Comparison of ENCODE assay signal across 8 cellular contexts in genomic region chr18:79458131-79458838, GRCh38.
DNase-seq lines count a peak whose midpoint lies in the region; ATAC-seq and TF ChIP-seq lines count a peak whose summit lies in the region.

No MANE protein-coding gene starts in this region.

- no peaks in the 10 kb centered on the region for H3K27me3 ChIP-seq in esophagus squamous epithelium

- H3K4me1 ChIP-seq in esophagus squamous epithelium, result peaks cover 10 to 32% (median 23%) of the 10 kb centered on the region in 3 donors
- H3K4me1 ChIP-seq in mucosa of descending colon (ENCODE audit: low read depth), result no peaks in the 10 kb centered on the region

- no peaks in the 10 kb centered on the region for H3K9me3 ChIP-seq in esophagus squamous epithelium
- H3K9me3 ChIP-seq in mucosa of descending colon, result no peaks in the 10 kb centered on the region

- H3K27ac ChIP-seq in esophagus squamous epithelium, result peak overlapping the region; percentile 11 to 82 (median 56)

- H3K4me3 ChIP-seq in esophagus squamous epithelium (peak overlapping the region in 1 of 4 donors; percentile 43), mucosa of descending colon (no peak overlapping the region)

- ATAC-seq in mucosa of descending colon (peak; percentile 55), HG03354 (IDR thresholded peaks at IDR 0.05; ENCODE audit: poor library complexity, severe bottlenecking, unreplicated experiment) (no peak), GM18867 (IDR thresholded peaks at IDR 0.05; ENCODE audit: unreplicated experiment) (no peak)

- 33 to 46% methylated on average over 12 to 14 of the region's 45 CpGs for WGBS in esophagus squamous epithelium, 2 donors

- TF ChIP-seq CTCF in esophagus squamous epithelium (IDR thresholded peaks at IDR 0.05) (no peak), mucosa of descending colon (IDR thresholded peaks at IDR 0.05) (no peak)

- peaks cover 0 to 49% (median 0%) of the 10 kb centered on the region in 3 donors for H3K36me3 ChIP-seq in esophagus squamous epithelium
- no peaks in the 10 kb centered on the region for H3K36me3 ChIP-seq in mucosa of descending colon (ENCODE audit: low read depth)

- intact Hi-C loops in esophagus squamous epithelium (cut with DNase I) (no loop called here), mucosa of descending colon (cut with DNase I, micrococcal nuclease) (no loop called here)

- DNase-seq in 8988T, result peak; percentile 79
- peak; percentile 57 for DNase-seq in NCI-H460 (ENCODE audit: extremely low read depth, low read depth)
- DNase-seq in esophagus squamous epithelium (lab: John Stamatoyannopoulos, UW), result no peak
- peak in 1 of 3 donors; percentile 19 for DNase-seq in mucosa of descending colon
- DNase-seq in central memory CD4-positive, alpha-beta T cell, result no peak
- DNase-seq in NCI-H774 (lab: John Stamatoyannopoulos, UW), result no peak

- TF ChIP-seq POLR2A in esophagus squamous epithelium (IDR thresholded peaks at IDR 0.05), result no peak

Comparison
In these comparisons a context has a peak if more than half of its experiments do, and no peak if none do; other contexts are left out.
1. DNase-seq: peak in 8988T (single experiment) and NCI-H460 (single experiment); none in esophagus squamous epithelium (single experiment), central memory CD4-positive, alpha-beta T cell (single experiment) and NCI-H774 (single experiment).